Comparison of ENCODE assay signal across 1 cellular context in the genomic region with DNA sequence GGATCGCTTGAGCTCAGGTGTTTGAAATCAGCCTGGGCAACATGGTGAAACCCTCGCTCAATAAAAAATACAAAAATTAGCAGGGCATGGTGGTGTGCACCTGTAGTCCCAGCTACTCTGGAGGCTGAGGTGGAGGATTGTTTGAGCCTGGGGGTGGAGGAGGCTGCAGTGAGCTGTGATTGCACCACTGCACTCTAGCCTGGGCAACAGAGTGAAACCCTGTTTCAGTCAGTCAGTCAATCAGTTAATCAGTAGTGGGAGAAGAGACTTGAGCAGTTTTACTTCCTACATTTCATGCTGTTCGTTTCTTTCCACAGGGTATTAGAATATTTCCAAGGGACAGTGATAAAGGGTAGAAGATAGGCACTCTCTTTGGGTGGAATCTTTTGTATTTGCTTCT.
A peak's percentile ranks its signal among the peaks of the same experiment; 100 is the strongest.
TF ChIP-seq lines count a peak whose summit lies in the region.

No MANE protein-coding gene starts in this region.

TF ChIP-seq in GM12878, 131 proteins besides CTCF, POLR2A, EP300 and RAD21:
- TF ChIP-seq ZNF24 (IDR thresholded peaks at IDR 0.05): 0 out of 2 replicates have a peak, but pooled peaks have one; percentile 7
- TF ChIP-seq SIN3A (IDR thresholded peaks at IDR 0.05; ENCODE audit: low read depth, low read length): no peak
